1 cellular context compared by ENCODE assay signal in the genomic region with DNA sequence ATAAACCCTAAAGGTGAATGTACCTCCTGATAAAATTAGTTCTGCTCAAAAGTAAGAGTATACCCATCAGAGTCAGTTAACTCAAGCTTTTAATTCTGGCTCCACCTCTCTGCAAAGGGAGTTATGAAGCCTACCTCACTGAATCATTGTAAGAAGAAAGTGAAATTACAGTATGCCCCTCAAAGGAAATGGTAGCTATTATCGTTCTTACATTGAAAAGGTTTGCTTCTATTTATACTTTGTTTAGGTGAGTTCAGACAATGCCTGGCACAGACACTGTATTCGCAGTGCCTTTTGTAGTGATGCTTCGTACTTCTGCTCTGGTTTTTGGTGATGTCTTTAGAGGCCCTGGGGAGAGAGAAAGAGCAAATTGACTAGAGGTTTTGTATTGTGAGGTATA.
TF ChIP-seq lines count a peak whose summit lies in the region.

No MANE protein-coding gene starts in this region.

TF ChIP-seq in endothelial cell of umbilical vein, 7 proteins besides CTCF, POLR2A, EP300 and RAD21 (continued from another document):
- TF ChIP-seq FOS (IDR thresholded peaks at IDR 0.05; ENCODE audit: borderline replicate concordance, insufficient read depth, low read length) = no peak
- TF ChIP-seq GATA2 (IDR thresholded peaks at IDR 0.05; ENCODE audit: insufficient read depth, insufficient read length, low read depth, low read length) = no peak
- no peak for TF ChIP-seq POLR2AphosphoS5 (IDR thresholded peaks at IDR 0.05; ENCODE audit: insufficient read depth, low read depth, low read length)
- no peak for TF ChIP-seq MYC (IDR thresholded peaks at IDR 0.05; ENCODE audit: low read depth, low read length)
- TF ChIP-seq, protein P1, sequence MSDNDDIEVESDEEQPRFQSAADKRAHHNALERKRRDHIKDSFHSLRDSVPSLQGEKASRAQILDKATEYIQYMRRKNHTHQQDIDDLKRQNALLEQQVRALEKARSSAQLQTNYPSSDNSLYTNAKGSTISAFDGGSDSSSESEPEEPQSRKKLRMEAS (IDR thresholded peaks at IDR 0.05; ENCODE audit: insufficient read depth, insufficient read length) = no peak
